In genomic region chr11:104256525-104256924, GRCh38 we compare ENCODE assay signal across 13 cellular contexts.
DNase-seq lines count a peak whose midpoint lies in the region; ATAC-seq and TF ChIP-seq lines count a peak whose summit lies in the region.
"Had no signal": no experiment of that assay in that cellular context is flagged by ENCODE, and none has a peak within 500 bp of the region (broad histone marks: within the 10 kb centered on the region; RNA-seq: fewer than 3 reads in every experiment).

No MANE protein-coding gene starts in this region.

- H2AFZ ChIP-seq in PC-3 (ENCODE audit: low read length) (no peak overlapping the region), smooth muscle cell (ENCODE audit: low read depth) (no peak overlapping the region)

- H4K20me1 ChIP-seq in PC-3 (ENCODE audit: low read length): no peaks in the 10 kb centered on the region
- no peaks in the 10 kb centered on the region for H4K20me1 ChIP-seq in smooth muscle cell (ENCODE audit: low read depth)

- H3K36me3 ChIP-seq in breast epithelium: no peaks in the 10 kb centered on the region
- H3K36me3 ChIP-seq in PC-3 (ENCODE audit: low read depth, low read length): no peaks in the 10 kb centered on the region
- H3K36me3 ChIP-seq in smooth muscle cell (ENCODE audit: low read depth): no peaks in the 10 kb centered on the region
- no peaks in the 10 kb centered on the region for H3K36me3 ChIP-seq in uterus
- H3K36me3 ChIP-seq: ascending aorta had no signal

- intact Hi-C loops in MCF 10A (cut with micrococcal nuclease): loop anchor here (1.0 to 5.0 kb wide), 3 partner anchors 351 to 1606 kb away; no protein-coding TSS in a partner anchor
- intact Hi-C loops in breast epithelium (cut with DNase I; ENCODE audit: low total_unique reads): no loop called here
- intact Hi-C loops in PC-3 (cut with micrococcal nuclease): loop anchor here (5.0 kb wide), 2 partner anchors 351 to 1606 kb away; no protein-coding TSS in a partner anchor
- intact Hi-C loops in uterus (cut with DNase I; ENCODE audit: low total_unique reads): no loop called here

- H3K36me3 Mint-ChIP-seq in MCF 10A (ENCODE audit: insufficient read depth, unreplicated experiment): no peaks in the 10 kb centered on the region

- H3K4me3 ChIP-seq in breast epithelium (no peak overlapping the region), PC-3 (ENCODE audit: low read length) (no peak overlapping the region), epithelial cell of proximal tubule (ENCODE audit: low read depth, low read length) (no peak overlapping the region), smooth muscle cell (no peak overlapping the region), uterus (no peak overlapping the region)
- H3K4me3 ChIP-seq: ascending aorta had no signal

- H3K4me3 Mint-ChIP-seq in MCF 10A (ENCODE audit: unreplicated experiment): no peak overlapping the region

- ATAC-seq in PC-3: peak; percentile 56; the same call in 1 of the 2 replicates
- ATAC-seq: left cardiac atrium had no signal

- H3K79me2 ChIP-seq in PC-3 (ENCODE audit: low read length) (no peaks in the 10 kb centered on the region), smooth muscle cell (ENCODE audit: low read depth) (no peaks in the 10 kb centered on the region)

- no peak overlapping the region for H3K27ac Mint-ChIP-seq in MCF 10A (ENCODE audit: low read depth, unreplicated experiment)

- DNase-seq in MCF 10A (ENCODE audit: unreplicated experiment) (peak; percentile 17), breast epithelium (ENCODE audit: low spot score in 2 of 2) (no peak), PC-3 (peak; percentile 42), epithelial cell of proximal tubule (ENCODE audit: low read depth) (no peak), smooth muscle cell (lab: John Stamatoyannopoulos, UW; ENCODE audit: unreplicated experiment) (no peak), uterus (no peak)
- no peak for DNase-seq in stimulated activated CD4-positive, alpha-beta T cell treated with anti-CD3 and anti-CD28 coated beads, Interleukin-4, amount 100 ng/mL, for 4 hours
- DNase-seq in activated CD4-positive, alpha-beta T cell treated with anti-CD3 and anti-CD28 coated beads for 1 hour: no peak
- DNase-seq: activated CD8-positive, alpha-beta memory T cell treated with anti-CD3 and anti-CD28 coated beads, Interleukin-2, amount 50 U/mL, for 4 hours; left cardiac atrium; NCI-H1436; posterior cingulate gyrus had no signal

- CTCF ChIA-PET in MCF 10A (lab: Yijun Ruan, JAX): interaction anchor here (0.6 to 2.5 kb wide), 9 partner anchors 8 to 1606 kb away, joined by 3 to 9 read pairs (median 3); partner anchors contain the start of gene PDGFD
- CTCF ChIA-PET in PC-3 (lab: Charles Lee): interaction anchor here (0.6 kb wide), 1 partner anchor 325 kb away, joined by 5 read pairs; no protein-coding TSS in a partner anchor

- H3K27ac ChIP-seq in breast epithelium (no peak overlapping the region), PC-3 (ENCODE audit: low read length) (no peak overlapping the region), smooth muscle cell (ENCODE audit: low read depth) (no peak overlapping the region), uterus (no peak overlapping the region)
- H3K27ac ChIP-seq: ascending aorta had no signal

- no peaks in the 10 kb centered on the region for H3K9me2 ChIP-seq in PC-3 (replicated peaks; ENCODE audit: low read length)

- H3K9me3 ChIP-seq in breast epithelium (no peaks in the 10 kb centered on the region), PC-3 (ENCODE audit: low read length) (no peaks in the 10 kb centered on the region), smooth muscle cell (replicated peaks; ENCODE audit: low read depth) (no peaks in the 10 kb centered on the region), uterus (no peaks in the 10 kb centered on the region)
- H3K9me3 ChIP-seq: ascending aorta had no signal

- TF ChIP-seq POLR2A in breast epithelium (IDR thresholded peaks at IDR 0.05): no peak
- no peak for TF ChIP-seq POLR2A in uterus (IDR thresholded peaks at IDR 0.05)

- no peak for TF ChIP-seq CTCF in MCF 10A (IDR thresholded peaks at IDR 0.05; ENCODE audit: unreplicated experiment)
- TF ChIP-seq CTCF in breast epithelium (IDR thresholded peaks at IDR 0.05): no peak
- peak; percentile 64 for TF ChIP-seq CTCF in PC-3 (conservative IDR thresholded peaks at IDR 0.05; ENCODE audit: low read depth, low read length)
- peak; percentile 29 for TF ChIP-seq CTCF in epithelial cell of proximal tubule (conservative IDR thresholded peaks at IDR 0.05; ENCODE audit: low read depth, low read length)
- TF ChIP-seq CTCF in smooth muscle cell (IDR thresholded peaks at IDR 0.05; ENCODE audit: borderline replicate concordance, insufficient read depth, poor library complexity, severe bottlenecking): peak; percentile 18
- TF ChIP-seq CTCF in uterus (IDR thresholded peaks at IDR 0.05): no peak

- H3K27me3 Mint-ChIP-seq in MCF 10A (ENCODE audit: insufficient read depth, unreplicated experiment): no peaks in the 10 kb centered on the region

- H3K4me1 Mint-ChIP-seq in MCF 10A (ENCODE audit: insufficient read depth, unreplicated experiment): no peaks in the 10 kb centered on the region

- H3K4me1 ChIP-seq in breast epithelium (no peaks in the 10 kb centered on the region), PC-3 (ENCODE audit: insufficient read depth, low read length) (no peaks in the 10 kb centered on the region), smooth muscle cell (ENCODE audit: low read depth) (no peaks in the 10 kb centered on the region), uterus (no peaks in the 10 kb centered on the region)
- H3K4me1 ChIP-seq: ascending aorta had no signal

- WGBS in smooth muscle cell (ENCODE audit: low lambda C conversion rate): 78% methylated on average over 2 of the region's 2 CpGs

- H3K4me2 ChIP-seq in PC-3 (ENCODE audit: low read length): no peak overlapping the region
- no peak overlapping the region for H3K4me2 ChIP-seq in smooth muscle cell

- H3K27me3 ChIP-seq in breast epithelium: no peaks in the 10 kb centered on the region
- no peaks in the 10 kb centered on the region for H3K27me3 ChIP-seq in PC-3 (ENCODE audit: low read length)
- H3K27me3 ChIP-seq in smooth muscle cell (ENCODE audit: low read depth): no peaks in the 10 kb centered on the region
- no peaks in the 10 kb centered on the region for H3K27me3 ChIP-seq in uterus
- H3K27me3 ChIP-seq: ascending aorta had no signal

- no TSS peak for BruUV-seq in MCF 10A (replicated peaks; lab: Mats Ljungman, UMichigan)
- BruUV-seq in PC-3 (replicated peaks; lab: Mats Ljungman, UMichigan): no TSS peak

- H3F3A ChIP-seq in PC-3 (ENCODE audit: low read length, unreplicated experiment) (no peaks in the 10 kb centered on the region), smooth muscle cell (ENCODE audit: low read depth) (no peaks in the 10 kb centered on the region)

- H3K9me3 Mint-ChIP-seq in MCF 10A (ENCODE audit: unreplicated experiment): no peaks in the 10 kb centered on the region

- POLR2A ChIA-PET in MCF 10A (lab: Yijun Ruan, JAX): interaction anchor here (0.9 kb wide), 1 partner anchor 196 kb away, joined by 3 read pairs; no protein-coding TSS in a partner anchor
- POLR2A ChIA-PET in PC-3 (lab: Charles Lee; ENCODE audit: unreplicated experiment): no interaction called here

- no peak overlapping the region for H3K9ac ChIP-seq in PC-3 (ENCODE audit: low read length)
- H3K9ac ChIP-seq in smooth muscle cell (ENCODE audit: low read depth): no peak overlapping the region

Comparison
In these comparisons a context has a peak if more than half of its experiments do, and no peak if none do; other contexts are left out.
1. DNase-seq: peak in MCF 10A (single experiment) and PC-3 (single experiment); none in breast epithelium (0 of 2), epithelial cell of proximal tubule (single experiment), smooth muscle cell (single experiment), stimulated activated CD4-positive, alpha-beta T cell treated with anti-CD3 and anti-CD28 coated beads, Interleukin-4, amount 100 ng/mL, for 4 hours (0 of 2), uterus (0 of 2) and activated CD4-positive, alpha-beta T cell treated with anti-CD3 and anti-CD28 coated beads for 1 hour (single experiment).
2. intact Hi-C loops: an anchor here in MCF 10A (1.0 to 5.0 kb wide) and PC-3 (5.0 kb wide); none called in breast epithelium and uterus.
3. CTCF ChIP-seq: peak in PC-3 (single experiment), epithelial cell of proximal tubule (single experiment) and smooth muscle cell (single experiment); none in MCF 10A (single experiment), breast epithelium (0 of 3) and uterus (0 of 4).